22 cellular contexts compared by ENCODE assay signal in genomic region chr16:86791287-86792074, GRCh38.
DNase-seq lines count a peak whose midpoint lies in the region; ATAC-seq, FAIRE-seq and TF ChIP-seq lines count a peak whose summit lies in the region.
"Had no signal": no experiment of that assay in that cellular context is flagged by ENCODE, and none has a peak within 500 bp of the region (broad histone marks: within the 10 kb centered on the region; RNA-seq: fewer than 3 reads in every experiment).

No MANE protein-coding gene starts in this region.

- DNase-seq in NCI-H82 (lab: John Stamatoyannopoulos, UW) (peak; percentile 44), NCI-H82 treated with DMSO at 0.1 percent for 48 hours (lab: John Stamatoyannopoulos, UW; ENCODE audit: unreplicated experiment) (no peak), H1 (ENCODE audit: low read depth in 1 of 2, low spot score in 2 of 2) (no peak), immature natural killer cell (no peak), frontal cortex (ENCODE audit: low spot score in 2 of 2) (no peak), upper lobe of left lung (no peak), trophoblast cell (no peak)
- DNase-seq: DND-41, HCEC 1CT, KG1, NCI-H1105 treated with DMSO at 0.1 percent for 48 hours, NCI-H1694, NCI-H2081 treated with DMSO at 0.1 percent for 48 hours, NCI-H510A, NCI-H774, SIG-M5 had no signal

- no peaks in the 10 kb centered on the region for H3K4me1 Mint-ChIP-seq in immature natural killer cell
- H3K4me1 Mint-ChIP-seq: CD14-positive monocyte had no signal

- no peak overlapping the region for H4K12ac ChIP-seq in trophoblast cell (ENCODE audit: low read depth, low read length)

- H2AFZ ChIP-seq in H1 (ENCODE audit: low read length) (no peak overlapping the region), trophoblast cell (ENCODE audit: insufficient read depth, low read length, poor library complexity) (no peak overlapping the region)

- no peak for FAIRE-seq in H1 (lab: Jason Lieb, UNC)
- FAIRE-seq in frontal cortex (lab: Jason Lieb, UNC): no peak
- FAIRE-seq: G401.6, HepG2 had no signal

- H3K23ac ChIP-seq in H1 (ENCODE audit: insufficient read length) (no peak overlapping the region), trophoblast cell (ENCODE audit: low read length) (no peak overlapping the region)

- no peak overlapping the region for H3K27ac Mint-ChIP-seq in immature natural killer cell
- H3K27ac Mint-ChIP-seq: CD14-positive monocyte had no signal

- TF ChIP-seq POLR2A in H1 (IDR thresholded peaks at IDR 0.05; ENCODE audit: control extremely low read depth in 1 of 2, low read depth in 2 of 2, low read length in 2 of 2) (no peak), upper lobe of left lung (IDR thresholded peaks at IDR 0.05) (no peak)

- H3K18ac ChIP-seq in H1 (ENCODE audit: extremely low read depth, low read length): no peak overlapping the region
- no peak overlapping the region for H3K18ac ChIP-seq in trophoblast cell (ENCODE audit: low read length)

- no peaks in the 10 kb centered on the region for H4K20me1 ChIP-seq in H1 (replicated peaks in 1 of 2; ENCODE audit: control insufficient read depth in 1 of 2, insufficient read depth in 2 of 2, low read length in 2 of 2)

- no peaks in the 10 kb centered on the region for H3K36me3 Mint-ChIP-seq in immature natural killer cell
- H3K36me3 Mint-ChIP-seq: CD14-positive monocyte had no signal

- H3K4me2 ChIP-seq in H1 (ENCODE audit: insufficient read depth in 1 of 2, low read depth in 2 of 2, low read length in 2 of 2) (no peak overlapping the region), trophoblast cell (ENCODE audit: low read length) (no peak overlapping the region)

- 76% methylated on average over 21 of the region's 21 CpGs; no CpG with 5 or more reads in 1 of the 2 experiments for WGBS in H1 (ENCODE audit: extremely low coverage in 1 of 2, insufficient coverage in 1 of 2, insufficient read length in 1 of 2, insufficient replicate concordance in 2 of 2, low coverage in 1 of 2, low lambda C conversion rate in 2 of 2, missing lambda C conversion rate in 1 of 2), 2 experiments
- WGBS in mesodermal cell (ENCODE audit: insufficient coverage in 2 of 2), 2 experiments: 75 to 83% methylated on average over 16 to 18 of the region's 21 CpGs
- 61 to 66% methylated on average over 21 of the region's 21 CpGs for WGBS in upper lobe of left lung, 2 donors
- WGBS in trophoblast cell (ENCODE audit: extremely low coverage, insufficient coverage, insufficient read length): no CpG with 5 or more reads among the region's 21 CpGs

- H3K4ac ChIP-seq in H1 (replicated peaks; ENCODE audit: insufficient read length, low read depth, low read length) (no peak overlapping the region), trophoblast cell (ENCODE audit: low read depth, low read length) (no peak overlapping the region)

- H3K14ac ChIP-seq in H1 (ENCODE audit: insufficient read length) (no peak overlapping the region), trophoblast cell (ENCODE audit: low read length) (no peak overlapping the region)

- 0 out of 2 replicates have a peak overlapping the region, but pooled peaks have one; percentile 34 for H2BK20ac ChIP-seq in H1 (ENCODE audit: low read length)

- H2BK12ac ChIP-seq in H1 (ENCODE audit: low read depth, low read length) (0 out of 2 replicates have a peak overlapping the region, but pooled peaks have one; percentile 60), trophoblast cell (ENCODE audit: low read length) (no peak overlapping the region)

- no peaks in the 10 kb centered on the region for H3K23me2 ChIP-seq in H1 (ENCODE audit: low read depth, low read length)

- H3K79me2 ChIP-seq in H1 (ENCODE audit: control insufficient read depth in 1 of 2, insufficient read depth in 2 of 2, low read length in 2 of 2): no peaks in the 10 kb centered on the region
- H3K79me2 ChIP-seq in trophoblast cell (ENCODE audit: control insufficient read depth, insufficient read depth, low read length, poor library complexity): no peaks in the 10 kb centered on the region

- peak overlapping the region; percentile 61; the same call in 1 of the 2 replicates for H2BK15ac ChIP-seq in H1 (ENCODE audit: low read length)

- no peaks in the 10 kb centered on the region for H3K9me3 Mint-ChIP-seq in immature natural killer cell

- H4K5ac ChIP-seq in H1 (ENCODE audit: insufficient read length, low read depth, low read length): no peak overlapping the region

- H3K9me3 ChIP-seq in H1 (ENCODE audit: insufficient read depth in 2 of 2, low read depth in 1 of 2, low read length in 1 of 2) (no peaks in the 10 kb centered on the region), mesodermal cell (ENCODE audit: control insufficient read depth, low read length) (no peaks in the 10 kb centered on the region), upper lobe of left lung (no peaks in the 10 kb centered on the region), trophoblast cell (ENCODE audit: insufficient read depth, low read depth, low read length) (peaks cover 3% of the 10 kb centered on the region)

- H3K4me1 ChIP-seq in H1 (replicated peaks in 1 of 4; ENCODE audit: control insufficient read depth in 3 of 4, insufficient read depth in 4 of 4, low read length in 3 of 4): peaks cover 0 to 4% (median 1%) of the 10 kb centered on the region in 4 experiments; a peak in 2 of 7 replicates
- H3K4me1 ChIP-seq in mesodermal cell (ENCODE audit: control insufficient read depth, insufficient read depth, low read length, poor library complexity, severe bottlenecking): peaks cover 40% of the 10 kb centered on the region
- no peaks in the 10 kb centered on the region for H3K4me1 ChIP-seq in upper lobe of left lung
- H3K4me1 ChIP-seq in trophoblast cell (ENCODE audit: control insufficient read depth in 1 of 2, insufficient read depth in 2 of 2, low read length in 2 of 2): peaks cover 0 to 2% of the 10 kb centered on the region in 2 experiments

- H3K4me3 ChIP-seq in H1 (ENCODE audit: extremely low read depth in 1 of 4, insufficient read depth in 2 of 4, low read depth in 3 of 4, low read length in 4 of 4) (no peak overlapping the region), mesodermal cell (ENCODE audit: extremely low read depth, insufficient read depth, low read length, poor library complexity, severe bottlenecking) (no peak overlapping the region), upper lobe of left lung (no peak overlapping the region), trophoblast cell (ENCODE audit: low read depth, low read length) (no peak overlapping the region)

- H4K91ac ChIP-seq in H1 (replicated peaks; ENCODE audit: insufficient read length, low read length) (no peak overlapping the region), trophoblast cell (ENCODE audit: low read depth, low read length) (no peak overlapping the region)

- H4K8ac ChIP-seq in H1 (ENCODE audit: extremely low read depth, insufficient read depth, low read length) (no peak overlapping the region), trophoblast cell (ENCODE audit: low read depth, low read length) (no peak overlapping the region)

- H3K9ac ChIP-seq in H1 (replicated peaks in 1 of 4; ENCODE audit: extremely low read depth in 1 of 4, low read depth in 3 of 4, low read length in 3 of 4) (no peak overlapping the region), trophoblast cell (ENCODE audit: low read length) (no peak overlapping the region)

- H3K27me3 Mint-ChIP-seq in immature natural killer cell (ENCODE audit: low read depth in 3 of 3): peaks cover 0 to 5% (median 2%) of the 10 kb centered on the region in 3 donors

- TF ChIP-seq EP300 in H1 (IDR thresholded peaks at IDR 0.05; ENCODE audit: borderline replicate concordance in 1 of 2, low read depth in 2 of 2, low read length in 2 of 2) (no peak), upper lobe of left lung (IDR thresholded peaks at IDR 0.05) (no peak)

- H3K36me3 ChIP-seq in H1 (ENCODE audit: control insufficient read depth in 2 of 4, insufficient read depth in 4 of 4, low read length in 3 of 4) (no peaks in the 10 kb centered on the region), mesodermal cell (ENCODE audit: control insufficient read depth, insufficient read depth, low read length) (no peaks in the 10 kb centered on the region), upper lobe of left lung (no peaks in the 10 kb centered on the region), trophoblast cell (ENCODE audit: control insufficient read depth in 1 of 2, insufficient read depth in 2 of 2, low read length in 2 of 2) (no peaks in the 10 kb centered on the region)

- POLR2A ChIA-PET in H1 (lab: Charles Lee; ENCODE audit: partially characterized antibody): interaction anchor here (1.5 kb wide), 1 partner anchor 10 kb away, joined by 4 read pairs; no protein-coding TSS in a partner anchor

- ATAC-seq in upper lobe of left lung (ENCODE audit: low FRiP score in 2 of 2): no peak
- ATAC-seq: HepG2 had no signal

- no peak overlapping the region for H3K4me3 Mint-ChIP-seq in immature natural killer cell
- H3K4me3 Mint-ChIP-seq: CD14-positive monocyte had no signal

- no peak for TF ChIP-seq RAD21 in H1 (IDR thresholded peaks at IDR 0.05 in 1 of 2, conservative IDR thresholded peaks at IDR 0.05 in 1 of 2; ENCODE audit: low read depth in 2 of 2, low read length in 2 of 2)

- no peaks in the 10 kb centered on the region for H3K79me1 ChIP-seq in H1 (ENCODE audit: low read depth, low read length)
- H3K79me1 ChIP-seq in trophoblast cell (ENCODE audit: low read length): no peaks in the 10 kb centered on the region

- CTCF ChIA-PET in H1 (lab: Charles Lee; ENCODE audit: partially characterized antibody): interaction anchor here (0.7 to 2.2 kb wide), 4 partner anchors 10 to 396 kb away, joined by 3 to 6 read pairs (median 4); no protein-coding TSS in a partner anchor

- H2AK5ac ChIP-seq in H1 (ENCODE audit: low read depth, low read length): 0 out of 2 replicates have a peak overlapping the region, but pooled peaks have one; percentile 13
- no peak overlapping the region for H2AK5ac ChIP-seq in trophoblast cell (ENCODE audit: low read length)

- H3K27me3 ChIP-seq in H1 (replicated peaks in 1 of 4; ENCODE audit: control insufficient read depth in 3 of 4, extremely low read depth in 1 of 4, insufficient read depth in 3 of 4, low read length in 3 of 4) (no peaks in the 10 kb centered on the region; a peak in 1 of 7 replicates), upper lobe of left lung (no peaks in the 10 kb centered on the region), trophoblast cell (ENCODE audit: insufficient read depth, low read length) (peaks cover 1% of the 10 kb centered on the region)

- no peak overlapping the region for H3K56ac ChIP-seq in H1 (replicated peaks; ENCODE audit: insufficient read length, low read depth, low read length)

- no peak overlapping the region for H2BK120ac ChIP-seq in H1 (replicated peaks; ENCODE audit: low read depth, low read length)
- H2BK120ac ChIP-seq in trophoblast cell (ENCODE audit: insufficient read depth, low read length, poor library complexity): no peak overlapping the region

- no peak overlapping the region for H3K27ac ChIP-seq in H1 (ENCODE audit: low read depth, low read length)
- H3K27ac ChIP-seq in mesodermal cell (ENCODE audit: low read depth, low read length, severe bottlenecking): peak overlapping the region; percentile 59
- H3K27ac ChIP-seq in upper lobe of left lung: no peak overlapping the region
- H3K27ac ChIP-seq in trophoblast cell (ENCODE audit: low read depth, low read length): no peak overlapping the region
- H3K27ac ChIP-seq: 22Rv1, RWPE1 had no signal

- TF ChIP-seq CTCF in H1 (IDR thresholded peaks at IDR 0.05; ENCODE audit: control extremely low read depth in 1 of 3, insufficient read depth in 1 of 3, low read depth in 1 of 3, low read length in 3 of 3): no peak
- no peak for TF ChIP-seq CTCF in upper lobe of left lung (IDR thresholded peaks at IDR 0.05)

- H2BK5ac ChIP-seq in H1 (ENCODE audit: low read depth, low read length) (no peak overlapping the region), trophoblast cell (ENCODE audit: low read depth, low read length, poor library complexity) (no peak overlapping the region)
